Comparison of ENCODE assay signal across 15 cellular contexts in genomic region chr4:54783402-54784110, GRCh38.
A peak's percentile ranks its signal among the peaks of the same experiment; 100 is the strongest.
DNase-seq lines count a peak whose midpoint lies in the region; TF ChIP-seq lines count a peak whose summit lies in the region.
"Had no signal": no experiment of that assay in that cellular context is flagged by ENCODE, and none has a peak within 500 bp of the region (broad histone marks: within the 10 kb centered on the region; RNA-seq: fewer than 3 reads in every experiment).

No MANE protein-coding gene starts in this region.

- H3K4me1 ChIP-seq in breast epithelium (no peaks in the 10 kb centered on the region), mammary epithelial cell (ENCODE audit: insufficient read depth, low read length) (no peaks in the 10 kb centered on the region), colonic mucosa (no peaks in the 10 kb centered on the region), mucosa of rectum (ENCODE audit: control insufficient read depth in 2 of 2, insufficient read depth in 2 of 2, low read length in 2 of 2) (no peaks in the 10 kb centered on the region), vagina (peaks cover 42% of the 10 kb centered on the region)
- H3K4me1 ChIP-seq: parathyroid adenoma had no signal

- no peaks in the 10 kb centered on the region for H3K27me3 ChIP-seq in breast epithelium
- peaks cover 3% of the 10 kb centered on the region for H3K27me3 ChIP-seq in mammary epithelial cell (ENCODE audit: insufficient read depth, low read length)
- no peaks in the 10 kb centered on the region for H3K27me3 ChIP-seq in colonic mucosa
- H3K27me3 ChIP-seq in mucosa of rectum (ENCODE audit: control insufficient read depth in 2 of 2, insufficient read depth in 2 of 2, low read length in 2 of 2) = no peaks in the 10 kb centered on the region
- H3K27me3 ChIP-seq in vagina = no peaks in the 10 kb centered on the region

- H3K9ac ChIP-seq in mammary epithelial cell (ENCODE audit: insufficient read depth, low read length) = no peak overlapping the region
- no peak overlapping the region for H3K9ac ChIP-seq in colonic mucosa (ENCODE audit: low read depth in 2 of 2, low read length in 2 of 2)
- no peak overlapping the region for H3K9ac ChIP-seq in mucosa of rectum (ENCODE audit: low read depth in 1 of 2, low read length in 2 of 2)
- H3K9ac ChIP-seq: parathyroid adenoma had no signal

- dilution Hi-C loops in mammary epithelial cell (cut with HindIII; ENCODE audit: low sequenced_read_pairs) = no loop called here

- H3K27ac ChIP-seq in breast epithelium = peak overlapping the region; percentile 43 to 84
- no peak overlapping the region for H3K27ac ChIP-seq in mammary epithelial cell (ENCODE audit: insufficient read depth, low read depth, low read length)
- H3K27ac ChIP-seq in colonic mucosa = peak overlapping the region; percentile 36
- peak overlapping the region; percentile 12 to 40 for H3K27ac ChIP-seq in mucosa of rectum (ENCODE audit: low read depth in 2 of 2, low read length in 2 of 2)
- H3K27ac ChIP-seq in vagina = peak overlapping the region; percentile 77
- H3K27ac ChIP-seq: parathyroid adenoma had no signal

- BruUV-seq in mammary epithelial cell (replicated peaks; lab: Mats Ljungman, UMichigan) = no TSS peak

- in situ Hi-C loops in mammary epithelial cell (cut with MboI; ENCODE audit: low sequenced_read_pairs in 2 of 2) = no loop called here
- in situ Hi-C loops in G401 (cut with HindIII; ENCODE audit: low sequenced_read_pairs) = no loop called here

- TF ChIP-seq CTCF in breast epithelium (IDR thresholded peaks at IDR 0.05) = no peak
- TF ChIP-seq CTCF in mammary epithelial cell (conservative IDR thresholded peaks at IDR 0.05 in 1 of 2, IDR thresholded peaks at IDR 0.05 in 1 of 2; ENCODE audit: extremely low read depth in 1 of 2, insufficient read depth in 1 of 2, low read depth in 1 of 2, low read length in 2 of 2) = no peak
- no peak for TF ChIP-seq CTCF in colonic mucosa (IDR thresholded peaks at IDR 0.05)
- no peak for TF ChIP-seq CTCF in vagina (IDR thresholded peaks at IDR 0.05)

- DNase-seq in breast epithelium (ENCODE audit: low spot score in 2 of 2) (no peak), mammary epithelial cell (no peak), colonic mucosa (no peak), vagina (ENCODE audit: extremely low spot score in 2 of 2) (no peak), LoVo (ENCODE audit: low spot score) (no peak), NCI-H526 (lab: John Stamatoyannopoulos, UW) (no peak), G401 (ENCODE audit: low spot score) (no peak)
- DNase-seq: 8988T; activated naive CD8-positive, alpha-beta T cell treated with anti-CD3 and anti-CD28 coated beads, Interleukin-2, amount 10 ng/mL, durations not matched to agents 7 days and 5 days; DMS79; effector CD8-positive, alpha-beta T cell; KG1; NCI-H2107 had no signal

- no peaks in the 10 kb centered on the region for H3K9me3 ChIP-seq in breast epithelium
- H3K9me3 ChIP-seq in mammary epithelial cell (replicated peaks; ENCODE audit: insufficient read depth, low read length) = no peaks in the 10 kb centered on the region
- no peaks in the 10 kb centered on the region for H3K9me3 ChIP-seq in colonic mucosa
- H3K9me3 ChIP-seq in mucosa of rectum (ENCODE audit: control insufficient read depth in 2 of 2, low read length in 2 of 2) = no peaks in the 10 kb centered on the region
- H3K9me3 ChIP-seq in vagina = no peaks in the 10 kb centered on the region

- no peak overlapping the region for H2AFZ ChIP-seq in mammary epithelial cell (ENCODE audit: low read depth, low read length)
- H2AFZ ChIP-seq: parathyroid adenoma had no signal

- WGBS in mammary epithelial cell (ENCODE audit: low coverage, missing lambda C conversion rate) = 94% methylated on average over 7 of the region's 7 CpGs

- H3K4me3 ChIP-seq in breast epithelium (no peak overlapping the region), mammary epithelial cell (replicated peaks in 1 of 3; ENCODE audit: insufficient read depth in 1 of 3, low read depth in 2 of 3, low read length in 3 of 3) (no peak overlapping the region), colonic mucosa (no peak overlapping the region), mucosa of rectum (ENCODE audit: low read length in 2 of 2) (no peak overlapping the region), vagina (no peak overlapping the region)

- CTCF ChIA-PET in mammary epithelial cell (lab: Charles Lee; ENCODE audit: low non-redundant PET) = no interaction called here

- intact Hi-C loops in breast epithelium (cut with DNase I; ENCODE audit: low total_unique reads) = no loop called here
- intact Hi-C loops in mammary epithelial cell (cut with micrococcal nuclease) = no loop called here
- intact Hi-C loops in colonic mucosa (cut with DNase I) = no loop called here
- intact Hi-C loops in vagina (cut with DNase I) = no loop called here

- TF ChIP-seq POLR2A in breast epithelium (IDR thresholded peaks at IDR 0.05) = no peak
- no peak for TF ChIP-seq POLR2A in vagina (IDR thresholded peaks at IDR 0.05)

- H4K20me1 ChIP-seq in mammary epithelial cell (ENCODE audit: insufficient read depth, low read length) = no peaks in the 10 kb centered on the region

- no peak overlapping the region for H3K4me2 ChIP-seq in mammary epithelial cell (ENCODE audit: insufficient read depth, low read depth, low read length)

- no peaks in the 10 kb centered on the region for H3K79me2 ChIP-seq in mammary epithelial cell (ENCODE audit: insufficient read depth, low read length)
- H3K79me2 ChIP-seq: parathyroid adenoma had no signal

- H3K36me3 ChIP-seq in breast epithelium (no peaks in the 10 kb centered on the region), mammary epithelial cell (ENCODE audit: insufficient read depth, low read length) (no peaks in the 10 kb centered on the region), colonic mucosa (no peaks in the 10 kb centered on the region), mucosa of rectum (ENCODE audit: control insufficient read depth in 2 of 2, insufficient read depth in 2 of 2, low read length in 2 of 2) (no peaks in the 10 kb centered on the region), vagina (no peaks in the 10 kb centered on the region)
